ENCODE assay signal across 26 cellular contexts in genomic region chr21:17570773-17571172, GRCh38. TPM values are rescaled to one million over a fixed set of nuclear protein-coding genes. Genes with fewer than 3 reads are reported as not detected.
DNase-seq lines count a peak whose midpoint lies in the region; ATAC-seq, FAIRE-seq and TF ChIP-seq lines count a peak whose summit lies in the region.
"Had no signal": no experiment of that assay in that cellular context is flagged by ENCODE, and none has a peak within 500 bp of the region (broad histone marks: within the 10 kb centered on the region; RNA-seq: fewer than 3 reads in every experiment).

No MANE protein-coding gene starts in this region.

- H3K4me1 ChIP-seq in H1 (replicated peaks in 1 of 4; ENCODE audit: control insufficient read depth in 3 of 4, insufficient read depth in 4 of 4, low read length in 3 of 4) (no peaks in the 10 kb centered on the region), right lobe of liver (peaks cover 0 to 8% (median 0%) of the 10 kb centered on the region in 4 donors), upper lobe of right lung (no peaks in the 10 kb centered on the region), adrenal gland (replicated peaks in 1 of 2) (no peaks in the 10 kb centered on the region)
- H3K4me1 ChIP-seq: A549, BE2C had no signal

- H3K36me3 ChIP-seq in H1 (ENCODE audit: control insufficient read depth in 2 of 4, insufficient read depth in 4 of 4, low read length in 3 of 4) (peaks cover 0 to 15% (median 0%) of the 10 kb centered on the region in 4 experiments; a peak in 1 of 8 replicates), right lobe of liver (no peaks in the 10 kb centered on the region), upper lobe of right lung (no peaks in the 10 kb centered on the region), adrenal gland (replicated peaks in 1 of 2) (no peaks in the 10 kb centered on the region)
- H3K36me3 ChIP-seq: BE2C; BLaER1 treated with 17β-estradiol and CSF1 and Interleukin-3, amounts not matched to agents 10 nM and 100 nM had no signal

- CTCF ChIA-PET in H1 (lab: Charles Lee; ENCODE audit: partially characterized antibody) = interaction anchor here (0.9 kb wide), 2 partner anchors 16 to 18 kb away, joined by 3 to 4 read pairs; no protein-coding TSS in a partner anchor

- FAIRE-seq in H1 (lab: Jason Lieb, UNC) = no peak
- FAIRE-seq: A549, D721Med, GM12878, GM19239 had no signal

- H3K79me1 ChIP-seq in H1 (ENCODE audit: low read depth, low read length) = no peaks in the 10 kb centered on the region

- TF ChIP-seq POLR2A in H1 (IDR thresholded peaks at IDR 0.05; ENCODE audit: control extremely low read depth in 1 of 2, low read depth in 2 of 2, low read length in 2 of 2) (no peak), right lobe of liver (IDR thresholded peaks at IDR 0.05) (no peak), adrenal gland (IDR thresholded peaks at IDR 0.05) (no peak)

- H3K4ac ChIP-seq in H1 (replicated peaks; ENCODE audit: insufficient read length, low read depth, low read length) = no peak overlapping the region

- TF ChIP-seq EP300 in H1 (IDR thresholded peaks at IDR 0.05; ENCODE audit: borderline replicate concordance in 1 of 2, low read depth in 2 of 2, low read length in 2 of 2) = no peak

- H3K79me2 ChIP-seq in H1 (ENCODE audit: control insufficient read depth in 1 of 2, insufficient read depth in 2 of 2, low read length in 2 of 2) = peaks cover 0 to 30% of the 10 kb centered on the region in 2 experiments; a peak in 3 of 4 replicates

- H3K9ac ChIP-seq in H1 (replicated peaks in 1 of 4; ENCODE audit: extremely low read depth in 1 of 4, low read depth in 3 of 4, low read length in 3 of 4) = no peak overlapping the region
- H3K9ac ChIP-seq: BLaER1 treated with 17β-estradiol and CSF1 and Interleukin-3, amounts not matched to agents 10 nM and 100 nM; GM23248 had no signal

- no peak overlapping the region for H2BK15ac ChIP-seq in H1 (ENCODE audit: low read length)

- H3K4me3 ChIP-seq in H1 (ENCODE audit: extremely low read depth in 1 of 4, insufficient read depth in 2 of 4, low read depth in 3 of 4, low read length in 4 of 4) (no peak overlapping the region), right lobe of liver (no peak overlapping the region), upper lobe of right lung (no peak overlapping the region), adrenal gland (no peak overlapping the region)
- H3K4me3 ChIP-seq: A549; BLaER1 treated with 17β-estradiol and CSF1 and Interleukin-3, amounts not matched to agents 10 nM and 100 nM; GM12878; GM23248 had no signal

- intact Hi-C loops in Right ventricle myocardium superior (cut with DNase I) = no loop called here
- intact Hi-C loops in left cardiac atrium (cut with DNase I) = no loop called here
- intact Hi-C loops in right lobe of liver (cut with DNase I) = loop anchor here in 1 of 2 donors (10.0 kb wide), 1 partner anchor 186 kb away; no protein-coding TSS in a partner anchor
- intact Hi-C loops in upper lobe of right lung (cut with DNase I) = no loop called here
- intact Hi-C loops in adrenal gland (cut with DNase I) = no loop called here

- no peak overlapping the region for H2AFZ ChIP-seq in H1 (ENCODE audit: low read length)
- H2AFZ ChIP-seq: GM23248 had no signal

- no peak overlapping the region for H3K14ac ChIP-seq in H1 (ENCODE audit: insufficient read length)

- no peak for TF ChIP-seq RAD21 in H1 (IDR thresholded peaks at IDR 0.05 in 1 of 2, conservative IDR thresholded peaks at IDR 0.05 in 1 of 2; ENCODE audit: low read depth in 2 of 2, low read length in 2 of 2)

- H3K23me2 ChIP-seq in H1 (ENCODE audit: low read depth, low read length) = no peaks in the 10 kb centered on the region

- WGBS in H1 (ENCODE audit: extremely low coverage in 1 of 2, insufficient coverage in 1 of 2, insufficient read length in 1 of 2, insufficient replicate concordance in 2 of 2, low coverage in 1 of 2, low lambda C conversion rate in 2 of 2, missing lambda C conversion rate in 1 of 2), 2 experiments = 93% methylated on average over 9 of the region's 9 CpGs; no CpG with 5 or more reads in 1 of the 2 experiments
- 56% methylated on average over 8 of the region's 9 CpGs for WGBS in right lobe of liver (ENCODE audit: insufficient coverage, low coverage, low lambda C conversion rate, missing lambda C conversion rate)
- 77 to 92% (median 86%) methylated on average over 8 to 9 of the region's 9 CpGs for WGBS in adrenal gland, 4 donors

- no peak overlapping the region for H2BK20ac ChIP-seq in H1 (ENCODE audit: low read length)

- TF ChIP-seq CTCF in H1 (IDR thresholded peaks at IDR 0.05; ENCODE audit: control extremely low read depth in 1 of 3, insufficient read depth in 1 of 3, low read depth in 1 of 3, low read length in 3 of 3) (no peak), right lobe of liver (IDR thresholded peaks at IDR 0.05) (no peak), upper lobe of right lung (IDR thresholded peaks at IDR 0.05) (no peak), adrenal gland (IDR thresholded peaks at IDR 0.05) (no peak)

- H3K23ac ChIP-seq in H1 (ENCODE audit: insufficient read length) = no peak overlapping the region

- no peak overlapping the region for H3K4me2 ChIP-seq in H1 (ENCODE audit: insufficient read depth in 1 of 2, low read depth in 2 of 2, low read length in 2 of 2)
- H3K4me2 ChIP-seq: A549; BLaER1 treated with 17β-estradiol and CSF1 and Interleukin-3, amounts not matched to agents 10 nM and 100 nM had no signal

- H4K8ac ChIP-seq in H1 (ENCODE audit: extremely low read depth, insufficient read depth, low read length) = no peak overlapping the region

- no peaks in the 10 kb centered on the region for H3K9me3 ChIP-seq in H1 (ENCODE audit: insufficient read depth in 2 of 2, low read depth in 1 of 2, low read length in 1 of 2)
- H3K9me3 ChIP-seq in right lobe of liver = no peaks in the 10 kb centered on the region
- H3K9me3 ChIP-seq in upper lobe of right lung = no peaks in the 10 kb centered on the region
- H3K9me3 ChIP-seq in adrenal gland (replicated peaks in 1 of 3) = no peaks in the 10 kb centered on the region
- H3K9me3 ChIP-seq: A549; BE2C; BLaER1 treated with 17β-estradiol and CSF1 and Interleukin-3, amounts not matched to agents 10 nM and 100 nM had no signal

- no peak overlapping the region for H4K5ac ChIP-seq in H1 (ENCODE audit: insufficient read length, low read depth, low read length)

- H3K27me3 ChIP-seq in H1 (replicated peaks in 1 of 4; ENCODE audit: control insufficient read depth in 3 of 4, extremely low read depth in 1 of 4, insufficient read depth in 3 of 4, low read length in 3 of 4) (no peaks in the 10 kb centered on the region), right lobe of liver (no peaks in the 10 kb centered on the region), upper lobe of right lung (no peaks in the 10 kb centered on the region), adrenal gland (no peaks in the 10 kb centered on the region)
- H3K27me3 ChIP-seq: BE2C; BLaER1 treated with 17β-estradiol and CSF1 and Interleukin-3, amounts not matched to agents 10 nM and 100 nM had no signal

- peak; percentile 20 for ATAC-seq in Right ventricle myocardium superior (ENCODE audit: poor library complexity)
- no peak for ATAC-seq in left cardiac atrium
- peak; percentile 67 to 77 (median 73) for ATAC-seq in right lobe of liver
- ATAC-seq in upper lobe of right lung = peak; percentile 45
- ATAC-seq: A549, GM12878, HCT116 had no signal

- no peak overlapping the region for H2BK5ac ChIP-seq in H1 (ENCODE audit: low read depth, low read length)

- H2BK120ac ChIP-seq in H1 (replicated peaks; ENCODE audit: low read depth, low read length) = no peak overlapping the region

- no peak overlapping the region for H3K27ac ChIP-seq in H1 (ENCODE audit: low read depth, low read length)
- H3K27ac ChIP-seq in right lobe of liver = no peak overlapping the region
- no peak overlapping the region for H3K27ac ChIP-seq in upper lobe of right lung
- H3K27ac ChIP-seq in adrenal gland = no peak overlapping the region
- H3K27ac ChIP-seq: A549; BLaER1 treated with 17β-estradiol and CSF1 and Interleukin-3, amounts not matched to agents 10 nM and 100 nM; GM23248 had no signal

- no peak for DNase-seq in Right ventricle myocardium superior
- no peak for DNase-seq in left cardiac atrium
- no peak for DNase-seq in H1 (ENCODE audit: low read depth in 1 of 2, low spot score in 2 of 2)
- DNase-seq in right lobe of liver = peak in 1 of 3 donors; percentile 43
- DNase-seq in upper lobe of right lung = no peak
- no peak for DNase-seq in nucleus accumbens (lab: John Stamatoyannopoulos, UW)
- no peak for DNase-seq in adrenal gland
- DNase-seq: 8988T; ACHN; AML-193; BE2C; CD4-positive, alpha-beta T cell; CD8-positive, alpha-beta memory T cell; DMS 273 treated with DMSO at 0.1 percent for 48 hours; DMS79; EL; GDM1; GM23248; H9 had no signal

- no peak overlapping the region for H2BK12ac ChIP-seq in H1 (ENCODE audit: low read depth, low read length)

- H4K91ac ChIP-seq in H1 (replicated peaks; ENCODE audit: insufficient read length, low read length) = no peak overlapping the region

- H4K20me1 ChIP-seq in H1 (replicated peaks in 1 of 2; ENCODE audit: control insufficient read depth in 1 of 2, insufficient read depth in 2 of 2, low read length in 2 of 2) = peaks cover 2 to 4% of the 10 kb centered on the region in 2 experiments
- H4K20me1 ChIP-seq: BLaER1 treated with 17β-estradiol and CSF1 and Interleukin-3, amounts not matched to agents 10 nM and 100 nM had no signal

- H3K56ac ChIP-seq in H1 (replicated peaks; ENCODE audit: insufficient read length, low read depth, low read length) = no peak overlapping the region

- POLR2A ChIA-PET in H1 (lab: Charles Lee; ENCODE audit: partially characterized antibody) = interaction anchor here (0.9 to 1.7 kb wide), 2 partner anchors 11 to 29 kb away, joined by 3 to 5 read pairs; no protein-coding TSS in a partner anchor

- no peak overlapping the region for H3K18ac ChIP-seq in H1 (ENCODE audit: extremely low read depth, low read length)

- no peak overlapping the region for H2AK5ac ChIP-seq in H1 (ENCODE audit: low read depth, low read length)

RNA-seq across cellular contexts. Expression of gene BTG3, which starts 41.9 kb away (rescaled TPM):
- total RNA-seq in Right ventricle myocardium superior = 4.2 TPM
- 10 to 100 TPM; 15.0 to 20.6 TPM for total RNA-seq in left cardiac atrium
- 21.6 and 25.9 TPM in 2 replicates for total RNA-seq in H1 (2021; fragmentation: NEBNext Ultra II Directional; extraction: Animal tissue kit (Norgen Biotek cat#: 25700))
- 7.6 and 13.6 TPM in 2 replicates for polyA plus RNA-seq in H1 (2011; rRNA removed)
- polyA plus RNA-seq in H1 (2011; cell fraction: cytosol; rRNA removed) = 15.9 TPM
- 6.0 TPM for polyA plus RNA-seq in H1 (2011; cell fraction: nucleus; rRNA removed)
- 15.1 to 21.7 TPM (median 16.0 TPM) in 4 replicates for polyA plus RNA-seq in H1 (2012, experiment 1 of 2)
- polyA plus RNA-seq in H1 (2012, experiment 2 of 2) = 4.5 TPM
- 23.3 TPM for polyA plus RNA-seq in H1 (2013, experiment 1 of 2)
- polyA plus RNA-seq in H1 (2013, experiment 2 of 2) = 25.1 TPM
- polyA minus RNA-seq in H1 (2011; rRNA and poly(A)+ RNA removed) = 9.7 and 10.2 TPM in 2 replicates
- polyA minus RNA-seq in H1 (2011; cell fraction: cytosol; rRNA and poly(A)+ RNA removed) = 19.7 TPM
- polyA minus RNA-seq in H1 (2011; cell fraction: nucleus; rRNA and poly(A)+ RNA removed) = 36.6 TPM
- total RNA-seq in right lobe of liver = 10 to 100 TPM in 2 of 6 experiments, 1 to 10 TPM in 4; 1.1 to 14.3 (median 5.6) TPM
- 61.3 TPM for total RNA-seq in upper lobe of right lung
- 10 to 100 TPM; 23.8 to 50.1 (median 40.4) TPM for total RNA-seq in adrenal gland
- polyA plus RNA-seq in adrenal gland = 10 to 100 TPM; 31.3 to 34.8 (median 32.3) TPM

RNA-seq across cellular contexts. Expression of gene CXADR, which starts 57.9 kb away (rescaled TPM):
- total RNA-seq in Right ventricle myocardium superior (21.1 TPM), left cardiac atrium (10 to 100 TPM in 1 of 2 donors, 1 to 10 TPM in 1; 9.8 to 14.5 TPM), right lobe of liver (10 to 100 TPM; 22.9 to 48.4 (median 30.5) TPM), upper lobe of right lung (29.0 TPM), adrenal gland (10 to 100 TPM in 5 of 8 donors, 1 to 10 TPM in 3; 3.1 to 25.2 (median 11.5) TPM)
- total RNA-seq in H1 (2021; fragmentation: NEBNext Ultra II Directional; extraction: Animal tissue kit (Norgen Biotek cat#: 25700)) = 142 and 145 TPM in 2 replicates
- polyA plus RNA-seq in H1 (2011; rRNA removed) (37.2 and 45.6 TPM in 2 replicates), adrenal gland (10 to 100 TPM in 1 of 3 donors, 1 to 10 TPM in 2; 1.5 to 12.1 (median 2.3) TPM)
- 52.6 TPM for polyA plus RNA-seq in H1 (2011; cell fraction: cytosol; rRNA removed)
- 29.0 TPM for polyA plus RNA-seq in H1 (2011; cell fraction: nucleus; rRNA removed)
- 48.0 to 68.5 TPM (median 61.5 TPM) in 4 replicates for polyA plus RNA-seq in H1 (2012, experiment 1 of 2)
- 4.4 TPM for polyA plus RNA-seq in H1 (2012, experiment 2 of 2)
- 156 TPM for polyA plus RNA-seq in H1 (2013, experiment 1 of 2)
- 189 TPM for polyA plus RNA-seq in H1 (2013, experiment 2 of 2)
- polyA minus RNA-seq in H1 (2011; rRNA and poly(A)+ RNA removed) = 200 and 260 TPM in 2 replicates
- 126 TPM for polyA minus RNA-seq in H1 (2011; cell fraction: cytosol; rRNA and poly(A)+ RNA removed)
- polyA minus RNA-seq in H1 (2011; cell fraction: nucleus; rRNA and poly(A)+ RNA removed) = 113 TPM
- total RNA-seq: GM23248 had no signal
- polyA plus RNA-seq: CD14-positive monocyte had no signal

Comparison
In these comparisons a context has a peak if more than half of its experiments do, and no peak if none do; other contexts are left out.
1. ATAC-seq: peak in Right ventricle myocardium superior (single experiment), right lobe of liver (4 of 4) and upper lobe of right lung (single experiment); none in left cardiac atrium (0 of 2).